In genomic region chr15:33111051-33111451, GRCh38 we compare ENCODE assay signal across 1 cellular context.
TF ChIP-seq lines count a peak whose summit lies in the region.

No MANE protein-coding gene starts in this region.

TF ChIP-seq in HEK293, 187 proteins besides CTCF, POLR2A, EP300 and RAD21 (continued from another document):
- TF ChIP-seq ZNF664 (tag by site-specific recombination; IDR thresholded peaks at IDR 0.05) = no peak
- TF ChIP-seq ZSCAN16 (tag by site-specific recombination; IDR thresholded peaks at IDR 0.05) = no peak
- TF ChIP-seq ZNF561 (tag by site-specific recombination; IDR thresholded peaks at IDR 0.05; ENCODE audit: borderline replicate concordance) = 0 out of 2 replicates have a peak, but pooled peaks have one; percentile 40
- TF ChIP-seq ZNF777 (tag by site-specific recombination; IDR thresholded peaks at IDR 0.05; ENCODE audit: borderline replicate concordance) = no peak
- TF ChIP-seq, protein P1, sequence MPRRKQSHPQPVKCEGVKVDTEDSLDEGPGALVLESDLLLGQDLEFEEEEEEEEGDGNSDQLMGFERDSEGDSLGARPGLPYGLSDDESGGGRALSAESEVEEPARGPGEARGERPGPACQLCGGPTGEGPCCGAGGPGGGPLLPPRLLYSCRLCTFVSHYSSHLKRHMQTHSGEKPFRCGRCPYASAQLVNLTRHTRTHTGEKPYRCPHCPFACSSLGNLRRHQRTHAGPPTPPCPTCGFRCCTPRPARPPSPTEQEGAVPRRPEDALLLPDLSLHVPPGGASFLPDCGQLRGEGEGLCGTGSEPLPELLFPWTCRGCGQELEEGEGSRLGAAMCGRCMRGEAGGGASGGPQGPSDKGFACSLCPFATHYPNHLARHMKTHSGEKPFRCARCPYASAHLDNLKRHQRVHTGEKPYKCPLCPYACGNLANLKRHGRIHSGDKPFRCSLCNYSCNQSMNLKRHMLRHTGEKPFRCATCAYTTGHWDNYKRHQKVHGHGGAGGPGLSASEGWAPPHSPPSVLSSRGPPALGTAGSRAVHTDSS (tag by site-specific recombination; IDR thresholded peaks at IDR 0.05) = no peak
- no peak for TF ChIP-seq ZNF10 (tag by site-specific recombination; IDR thresholded peaks at IDR 0.05)
- TF ChIP-seq ZNF555 (tag by site-specific recombination; conservative IDR thresholded peaks at IDR 0.05) = no peak
- no peak for TF ChIP-seq ZNF354C (tag by site-specific recombination; IDR thresholded peaks at IDR 0.05; ENCODE audit: borderline replicate concordance, low read depth)
- peak; percentile 29 for TF ChIP-seq ZNF341 (tag by site-specific recombination; IDR thresholded peaks at IDR 0.05; ENCODE audit: low read depth)
- no peak for TF ChIP-seq ZFP41 (tag by site-specific recombination; IDR thresholded peaks at IDR 0.05; ENCODE audit: borderline replicate concordance)
- TF ChIP-seq, protein P2, sequence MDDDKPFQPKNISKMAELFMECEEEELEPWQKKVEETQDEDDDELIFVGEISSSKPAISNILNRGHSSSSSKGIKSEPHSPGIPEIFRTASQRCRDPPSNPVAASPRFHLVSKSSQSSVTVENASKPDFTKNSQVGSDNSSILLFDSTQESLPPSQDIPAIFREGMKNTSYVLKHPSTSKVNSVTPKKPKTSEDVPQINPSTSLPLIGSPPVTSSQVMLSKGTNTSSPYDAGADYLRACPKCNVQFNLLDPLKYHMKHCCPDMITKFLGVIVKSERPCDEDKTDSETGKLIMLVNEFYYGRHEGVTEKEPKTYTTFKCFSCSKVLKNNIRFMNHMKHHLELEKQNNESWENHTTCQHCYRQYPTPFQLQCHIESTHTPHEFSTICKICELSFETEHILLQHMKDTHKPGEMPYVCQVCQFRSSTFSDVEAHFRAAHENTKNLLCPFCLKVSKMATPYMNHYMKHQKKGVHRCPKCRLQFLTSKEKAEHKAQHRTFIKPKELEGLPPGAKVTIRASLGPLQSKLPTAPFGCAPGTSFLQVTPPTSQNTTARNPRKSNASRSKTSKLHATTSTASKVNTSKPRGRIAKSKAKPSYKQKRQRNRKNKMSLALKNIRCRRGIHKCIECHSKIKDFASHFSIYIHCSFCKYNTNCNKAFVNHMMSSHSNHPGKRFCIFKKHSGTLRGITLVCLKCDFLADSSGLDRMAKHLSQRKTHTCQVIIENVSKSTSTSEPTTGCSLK (tag by site-specific recombination; IDR thresholded peaks at IDR 0.05) = no peak
- TF ChIP-seq ZNF585B (tag by site-specific recombination; IDR thresholded peaks at IDR 0.05) = no peak
- no peak for TF ChIP-seq ZNF24 (tag by site-specific recombination; IDR thresholded peaks at IDR 0.05)
- no peak for TF ChIP-seq ZFP37 (tag by site-specific recombination; IDR thresholded peaks at IDR 0.05)
- TF ChIP-seq ZBTB26 (tag by site-specific recombination; optimal IDR thresholded peaks at IDR 0.05) = no peak
- TF ChIP-seq ZNF48 (tag by site-specific recombination; IDR thresholded peaks at IDR 0.05) = no peak
- no peak for TF ChIP-seq ZSCAN23 (tag by site-specific recombination; IDR thresholded peaks at IDR 0.05)
- TF ChIP-seq ZNF391 (tag by site-specific recombination; IDR thresholded peaks at IDR 0.05; ENCODE audit: borderline replicate concordance, low read depth) = peak; percentile 48; the same call in 1 of the 2 replicates
- TF ChIP-seq BCL11B (tag by site-specific recombination; IDR thresholded peaks at IDR 0.05; ENCODE audit: low read depth) = peak; percentile 77; the same call in 1 of the 2 replicates
- TF ChIP-seq ZNF830 (tag by site-specific recombination; IDR thresholded peaks at IDR 0.05; ENCODE audit: low read depth) = no peak
- TF ChIP-seq PRDM6 (tag by site-specific recombination; IDR thresholded peaks at IDR 0.05) = peak; percentile 99
- TF ChIP-seq ZBTB6 (tag by site-specific recombination; IDR thresholded peaks at IDR 0.05) = no peak
- TF ChIP-seq ZFP3 (tag by site-specific recombination; IDR thresholded peaks at IDR 0.05; ENCODE audit: low read depth) = no peak
- no peak for TF ChIP-seq SCRT1 (tag by site-specific recombination; IDR thresholded peaks at IDR 0.05; ENCODE audit: borderline replicate concordance)
- TF ChIP-seq, protein P3, sequence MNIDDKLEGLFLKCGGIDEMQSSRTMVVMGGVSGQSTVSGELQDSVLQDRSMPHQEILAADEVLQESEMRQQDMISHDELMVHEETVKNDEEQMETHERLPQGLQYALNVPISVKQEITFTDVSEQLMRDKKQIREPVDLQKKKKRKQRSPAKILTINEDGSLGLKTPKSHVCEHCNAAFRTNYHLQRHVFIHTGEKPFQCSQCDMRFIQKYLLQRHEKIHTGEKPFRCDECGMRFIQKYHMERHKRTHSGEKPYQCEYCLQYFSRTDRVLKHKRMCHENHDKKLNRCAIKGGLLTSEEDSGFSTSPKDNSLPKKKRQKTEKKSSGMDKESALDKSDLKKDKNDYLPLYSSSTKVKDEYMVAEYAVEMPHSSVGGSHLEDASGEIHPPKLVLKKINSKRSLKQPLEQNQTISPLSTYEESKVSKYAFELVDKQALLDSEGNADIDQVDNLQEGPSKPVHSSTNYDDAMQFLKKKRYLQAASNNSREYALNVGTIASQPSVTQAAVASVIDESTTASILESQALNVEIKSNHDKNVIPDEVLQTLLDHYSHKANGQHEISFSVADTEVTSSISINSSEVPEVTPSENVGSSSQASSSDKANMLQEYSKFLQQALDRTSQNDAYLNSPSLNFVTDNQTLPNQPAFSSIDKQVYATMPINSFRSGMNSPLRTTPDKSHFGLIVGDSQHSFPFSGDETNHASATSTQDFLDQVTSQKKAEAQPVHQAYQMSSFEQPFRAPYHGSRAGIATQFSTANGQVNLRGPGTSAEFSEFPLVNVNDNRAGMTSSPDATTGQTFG (tag by site-specific recombination; IDR thresholded peaks at IDR 0.05; ENCODE audit: borderline replicate concordance) = no peak
- no peak for TF ChIP-seq PATZ1 (tag by site-specific recombination; IDR thresholded peaks at IDR 0.05)
- no peak for TF ChIP-seq PRDM1 (tag by site-specific recombination; IDR thresholded peaks at IDR 0.05)
- no peak for TF ChIP-seq ZNF768 (tag by site-specific recombination; IDR thresholded peaks at IDR 0.05)
- no peak for TF ChIP-seq ZNF155 (tag by site-specific recombination; IDR thresholded peaks at IDR 0.05)
- TF ChIP-seq ZNF843 (tag by site-specific recombination; IDR thresholded peaks at IDR 0.05) = peak; percentile 70; the same call in 1 of the 2 replicates
- peak; percentile 76 for TF ChIP-seq FEZF1 (tag by site-specific recombination; IDR thresholded peaks at IDR 0.05)
- no peak for TF ChIP-seq ZNF292 (tag by site-specific recombination; IDR thresholded peaks at IDR 0.05; ENCODE audit: borderline replicate concordance, low read depth)
- no peak for TF ChIP-seq ZNF37A (tag by site-specific recombination; IDR thresholded peaks at IDR 0.05)
- no peak for TF ChIP-seq ZNF639 (tag by site-specific recombination; IDR thresholded peaks at IDR 0.05)
- TF ChIP-seq, protein P4, sequence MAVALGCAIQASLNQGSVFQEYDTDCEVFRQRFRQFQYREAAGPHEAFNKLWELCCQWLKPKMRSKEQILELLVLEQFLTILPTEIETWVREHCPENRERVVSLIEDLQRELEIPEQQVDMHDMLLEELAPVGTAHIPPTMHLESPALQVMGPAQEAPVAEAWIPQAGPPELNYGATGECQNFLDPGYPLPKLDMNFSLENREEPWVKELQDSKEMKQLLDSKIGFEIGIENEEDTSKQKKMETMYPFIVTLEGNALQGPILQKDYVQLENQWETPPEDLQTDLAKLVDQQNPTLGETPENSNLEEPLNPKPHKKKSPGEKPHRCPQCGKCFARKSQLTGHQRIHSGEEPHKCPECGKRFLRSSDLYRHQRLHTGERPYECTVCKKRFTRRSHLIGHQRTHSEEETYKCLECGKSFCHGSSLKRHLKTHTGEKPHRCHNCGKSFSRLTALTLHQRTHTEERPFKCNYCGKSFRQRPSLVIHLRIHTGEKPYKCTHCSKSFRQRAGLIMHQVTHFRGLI (tag by site-specific recombination; IDR thresholded peaks at IDR 0.05) = no peak
- TF ChIP-seq ZNF837 (tag by site-specific recombination; IDR thresholded peaks at IDR 0.05) = no peak
- no peak for TF ChIP-seq ZNF521 (tag by site-specific recombination; IDR thresholded peaks at IDR 0.05)
